19 cellular contexts compared by ENCODE assay signal in the genomic region with DNA sequence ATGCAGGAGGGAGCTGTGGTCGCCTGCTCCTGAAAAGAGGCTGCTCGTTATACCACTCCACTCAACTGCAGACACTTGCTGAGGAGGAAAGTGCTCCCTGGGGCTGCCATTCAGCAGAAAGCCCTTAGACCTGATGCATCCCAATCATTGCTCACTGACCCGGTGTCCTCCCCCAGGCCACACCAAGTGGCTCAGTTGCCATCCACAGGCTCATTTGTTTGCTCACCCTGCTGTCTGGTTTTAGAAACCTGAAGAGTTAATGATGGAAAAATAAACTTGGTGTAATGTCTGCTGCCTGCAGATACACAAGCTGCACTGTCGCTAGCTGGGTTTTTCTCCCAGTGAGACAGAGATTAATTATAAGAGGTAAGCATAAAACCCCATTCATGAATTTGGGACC.
DNase-seq lines count a peak whose midpoint lies in the region; TF ChIP-seq lines count a peak whose summit lies in the region.
"Had no signal": no experiment of that assay in that cellular context is flagged by ENCODE, and none has a peak within 500 bp of the region (broad histone marks: within the 10 kb centered on the region; RNA-seq: fewer than 3 reads in every experiment).

No MANE protein-coding gene starts in this region.

- no peaks in the 10 kb centered on the region for H3K36me3 ChIP-seq in HEK293 (ENCODE audit: control insufficient read depth in 2 of 2, insufficient read depth in 1 of 2, low read length in 2 of 2)
- H3K36me3 ChIP-seq: BLaER1 had no signal

- no peaks in the 10 kb centered on the region for H3K4me1 ChIP-seq in HEK293 (ENCODE audit: control insufficient read depth, insufficient read depth, low read length)
- H3K4me1 ChIP-seq: BLaER1 had no signal

- H3K27ac ChIP-seq in HEK293 (ENCODE audit: extremely low read depth, low read depth, low read length): no peak overlapping the region
- H3K27ac ChIP-seq: 22Rv1, BLaER1, C4-2B, GM23248 had no signal

- H3K4me3 ChIP-seq in HEK293 (ENCODE audit: low read depth, low read length): no peak overlapping the region
- H3K4me3 ChIP-seq: BLaER1, GM23248 had no signal

- H3K4me3 Mint-ChIP-seq in activated CD4-positive, alpha-beta T cell treated with anti-CD3 and anti-CD28 coated beads, Interleukin-2, amount 10 ng/mL, durations not matched to agents 24 days and 14 days: no peak overlapping the region
- H3K4me3 Mint-ChIP-seq: B cell; CD4-positive, CD25-positive, alpha-beta regulatory T cell; CD8-positive, alpha-beta T cell had no signal

- H3K27me3 Mint-ChIP-seq in activated CD4-positive, alpha-beta T cell treated with anti-CD3 and anti-CD28 coated beads, Interleukin-2, amount 10 ng/mL, durations not matched to agents 24 days and 14 days: no peaks in the 10 kb centered on the region
- H3K27me3 Mint-ChIP-seq: B cell; CD4-positive, CD25-positive, alpha-beta regulatory T cell had no signal

- H3K4me1 Mint-ChIP-seq in activated CD4-positive, alpha-beta T cell treated with anti-CD3 and anti-CD28 coated beads, Interleukin-2, amount 10 ng/mL, durations not matched to agents 24 days and 14 days: no peaks in the 10 kb centered on the region
- H3K4me1 Mint-ChIP-seq: B cell; CD4-positive, CD25-positive, alpha-beta regulatory T cell had no signal

- H3K9me3 Mint-ChIP-seq in activated CD4-positive, alpha-beta T cell treated with anti-CD3 and anti-CD28 coated beads, Interleukin-2, amount 10 ng/mL, durations not matched to agents 24 days and 14 days: no peaks in the 10 kb centered on the region

- intact Hi-C loops in activated CD4-positive, alpha-beta T cell treated with anti-CD3 and anti-CD28 coated beads, Interleukin-2, amount 10 ng/mL, durations not matched to agents 24 days and 14 days (cut with micrococcal nuclease): no loop called here

- TF ChIP-seq CTCF in HEK293 (tag by site-specific recombination; IDR thresholded peaks at IDR 0.05): no peak

- CTCF ChIA-PET in HEK293 (lab: Yijun Ruan, JAX): interaction anchor here (0.6 kb wide), 1 partner anchor 204 kb away, joined by 3 read pairs; no protein-coding TSS in a partner anchor

- POLR2A ChIA-PET in HEK293 (lab: Yijun Ruan, JAX): no interaction called here

- DNase-seq in NCI-H1092 treated with DMSO at 0.1 percent for 48 hours (lab: John Stamatoyannopoulos, UW): peak; percentile 24
- DNase-seq in NCI-H1092 (lab: John Stamatoyannopoulos, UW): no peak
- DNase-seq in NCI-H69 (lab: John Stamatoyannopoulos, UW): peak; percentile 77
- peak; percentile 55 for DNase-seq in retina
- no peak for DNase-seq in GDM1 (lab: John Stamatoyannopoulos, UW)
- DNase-seq in activated CD4-positive, alpha-beta T cell treated with anti-CD3 and anti-CD28 coated beads, Interleukin-2, amount 10 ng/mL, durations not matched to agents 24 days and 14 days: no peak
- DNase-seq: Caco-2; CD4-positive, CD25-positive, alpha-beta regulatory T cell; CD8-positive, alpha-beta T cell; DMS53; DMS79 treated with DMSO at 0.1 percent for 48 hours; GM23248; H7; HCEC 1CT had no signal

- no peaks in the 10 kb centered on the region for H3K36me3 Mint-ChIP-seq in activated CD4-positive, alpha-beta T cell treated with anti-CD3 and anti-CD28 coated beads, Interleukin-2, amount 10 ng/mL, durations not matched to agents 24 days and 14 days (ENCODE audit: low read depth)
- H3K36me3 Mint-ChIP-seq: CD4-positive, CD25-positive, alpha-beta regulatory T cell; CD8-positive, alpha-beta T cell had no signal

- no peaks in the 10 kb centered on the region for H3K9me3 ChIP-seq in HEK293 (ENCODE audit: control insufficient read depth, insufficient read depth, low read depth, low read length)
- H3K9me3 ChIP-seq: Caco-2 had no signal

- H3K27ac Mint-ChIP-seq in activated CD4-positive, alpha-beta T cell treated with anti-CD3 and anti-CD28 coated beads, Interleukin-2, amount 10 ng/mL, durations not matched to agents 24 days and 14 days: no peak overlapping the region
- H3K27ac Mint-ChIP-seq: B cell; CD4-positive, CD25-positive, alpha-beta regulatory T cell; CD8-positive, alpha-beta T cell had no signal

TF ChIP-seq in HEK293, 187 proteins besides CTCF, POLR2A, EP300 and RAD21:
- TF ChIP-seq ZIC2 (tag by site-specific recombination; IDR thresholded peaks at IDR 0.05): peak; percentile 76
- TF ChIP-seq SCRT2 (tag by site-specific recombination; IDR thresholded peaks at IDR 0.05): no peak
- TF ChIP-seq ZNF394 (tag by site-specific recombination; IDR thresholded peaks at IDR 0.05; ENCODE audit: borderline replicate concordance): no peak
- no peak for TF ChIP-seq ZNF221 (tag by site-specific recombination; IDR thresholded peaks at IDR 0.05; ENCODE audit: borderline replicate concordance)

Comparison
In these comparisons a context has a peak if more than half of its experiments do, and no peak if none do; other contexts are left out.
1. DNase-seq: peak in NCI-H1092 treated with DMSO at 0.1 percent for 48 hours (single experiment), NCI-H69 (single experiment) and retina (single experiment); none in NCI-H1092 (single experiment), GDM1 (single experiment) and activated CD4-positive, alpha-beta T cell treated with anti-CD3 and anti-CD28 coated beads, Interleukin-2, amount 10 ng/mL, durations not matched to agents 24 days and 14 days (single experiment).